ENCODE assay signal across 1 cellular context in genomic region chr2:48343571-48344440, GRCh38.
TF ChIP-seq lines count a peak whose summit lies in the region.

No MANE protein-coding gene starts in this region.

TF ChIP-seq in HepG2, 621 proteins besides CTCF, POLR2A, EP300 and RAD21 (continued from another document and continues in another):
- TF ChIP-seq BCLAF1 (IDR thresholded peaks at IDR 0.05) (no peak), PHF5A (CRISPR knock-in tag; IDR thresholded peaks at IDR 0.05; ENCODE audit: low read depth, unreplicated experiment) (no peak), MAX (IDR thresholded peaks at IDR 0.05) (no peak), SOX6 (IDR thresholded peaks at IDR 0.05) (no peak), SOX6 (CRISPR knock-in tag; IDR thresholded peaks at IDR 0.05) (peak; percentile 18; the same call in 1 of the 2 replicates), PRDM10 (CRISPR knock-in tag; IDR thresholded peaks at IDR 0.05; ENCODE audit: low read depth) (no peak), ZNF800 (CRISPR knock-in tag; IDR thresholded peaks at IDR 0.05) (no peak), MIER2 (CRISPR knock-in tag; IDR thresholded peaks at IDR 0.05) (no peak), ZFP91 (CRISPR knock-in tag; IDR thresholded peaks at IDR 0.05; ENCODE audit: borderline replicate concordance) (peak; percentile 98), RXRB (CRISPR knock-in tag; IDR thresholded peaks at IDR 0.05; ENCODE audit: borderline replicate concordance) (peak; percentile 36; the same call in 1 of the 2 replicates), ISL2 (CRISPR knock-in tag; IDR thresholded peaks at IDR 0.05) (peak; percentile 69; the same call in 1 of the 2 replicates), ZNF792 (CRISPR knock-in tag; IDR thresholded peaks at IDR 0.05) (no peak), CBFB (CRISPR knock-in tag; IDR thresholded peaks at IDR 0.05) (no peak), ZBTB1 (CRISPR knock-in tag; IDR thresholded peaks at IDR 0.05; ENCODE audit: borderline replicate concordance) (no peak), ZNF558 (CRISPR knock-in tag; IDR thresholded peaks at IDR 0.05; ENCODE audit: borderline replicate concordance) (no peak), FOXK1 (CRISPR knock-in tag; IDR thresholded peaks at IDR 0.05; ENCODE audit: borderline replicate concordance, low read depth) (no peak), ZNF10 (CRISPR knock-in tag; IDR thresholded peaks at IDR 0.05; ENCODE audit: borderline replicate concordance, low read depth) (no peak), ZSCAN21 (CRISPR knock-in tag; IDR thresholded peaks at IDR 0.05; ENCODE audit: borderline replicate concordance) (no peak), TBX2 (CRISPR knock-in tag; IDR thresholded peaks at IDR 0.05; ENCODE audit: borderline replicate concordance) (no peak), POLR2AphosphoS5 (IDR thresholded peaks at IDR 0.05; ENCODE audit: low read depth, low read length) (no peak), HNF1A (IDR thresholded peaks at IDR 0.05; ENCODE audit: low read depth) (no peak), HNF1A (CRISPR knock-in tag; IDR thresholded peaks at IDR 0.05; ENCODE audit: borderline replicate concordance) (no peak; the same call in 1 of the 2 replicates), ZNF24 (IDR thresholded peaks at IDR 0.05) (no peak), GATAD2A (CRISPR knock-in tag; IDR thresholded peaks at IDR 0.05) (peak; percentile 65), HOXA7 (CRISPR knock-in tag; IDR thresholded peaks at IDR 0.05) (no peak), ZSCAN31 (CRISPR knock-in tag; IDR thresholded peaks at IDR 0.05; ENCODE audit: low read depth) (no peak), BATF2 (CRISPR knock-in tag; IDR thresholded peaks at IDR 0.05) (no peak), ZKSCAN5 (CRISPR knock-in tag; IDR thresholded peaks at IDR 0.05) (no peak), POGK (CRISPR knock-in tag; conservative IDR thresholded peaks at IDR 0.05) (no peak), ZFP36L1 (CRISPR knock-in tag; IDR thresholded peaks at IDR 0.05) (no peak), SIN3A (IDR thresholded peaks at IDR 0.05; ENCODE audit: borderline replicate concordance, low read depth, low read length) (no peak), FOXK2 (IDR thresholded peaks at IDR 0.05) (peak; percentile 56; the same call in 1 of the 2 replicates), ATF6 (CRISPR knock-in tag; conservative IDR thresholded peaks at IDR 0.05) (no peak), ZNF367 (CRISPR knock-in tag; IDR thresholded peaks at IDR 0.05; ENCODE audit: borderline replicate concordance) (no peak), ARID2 (CRISPR knock-in tag; IDR thresholded peaks at IDR 0.05; ENCODE audit: borderline replicate concordance) (no peak), ZNF761 (CRISPR knock-in tag; conservative IDR thresholded peaks at IDR 0.05) (0 out of 2 replicates have a peak, but pooled peaks have one; percentile 31), ZBTB37 (CRISPR knock-in tag; IDR thresholded peaks at IDR 0.05) (no peak)
- TF ChIP-seq, protein P1, sequence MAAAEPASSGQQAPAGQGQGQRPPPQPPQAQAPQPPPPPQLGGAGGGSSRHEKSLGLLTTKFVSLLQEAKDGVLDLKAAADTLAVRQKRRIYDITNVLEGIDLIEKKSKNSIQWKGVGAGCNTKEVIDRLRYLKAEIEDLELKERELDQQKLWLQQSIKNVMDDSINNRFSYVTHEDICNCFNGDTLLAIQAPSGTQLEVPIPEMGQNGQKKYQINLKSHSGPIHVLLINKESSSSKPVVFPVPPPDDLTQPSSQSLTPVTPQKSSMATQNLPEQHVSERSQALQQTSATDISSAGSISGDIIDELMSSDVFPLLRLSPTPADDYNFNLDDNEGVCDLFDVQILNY (CRISPR knock-in tag; conservative IDR thresholded peaks at IDR 0.05): no peak
